In the genomic region with DNA sequence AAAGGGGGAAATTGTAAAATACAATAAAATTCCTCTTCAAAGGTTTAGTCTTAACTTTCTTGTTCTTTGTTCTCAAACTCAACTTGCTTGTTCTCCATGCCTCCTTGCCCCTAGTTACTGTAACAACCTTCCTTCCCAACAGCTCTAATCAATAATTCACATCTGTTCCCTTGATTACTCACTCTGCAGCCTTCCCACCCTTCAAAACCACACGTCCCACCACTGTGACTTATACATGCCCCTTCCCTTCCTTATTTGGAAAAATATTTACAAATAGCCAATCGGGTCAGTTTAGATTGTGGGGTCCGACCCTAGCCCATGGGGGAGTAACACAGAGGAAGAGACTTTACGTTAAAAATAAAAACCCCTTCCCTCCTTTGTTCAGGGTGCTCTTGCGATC, we compare ENCODE assay signal across 8 cellular contexts. TPM values are rescaled to one million over a fixed set of nuclear protein-coding genes. Genes with fewer than 3 reads are reported as not detected.
DNase-seq lines count a peak whose midpoint lies in the region; ATAC-seq, FAIRE-seq and TF ChIP-seq lines count a peak whose summit lies in the region.

No MANE protein-coding gene starts in this region.

- no peaks in the 10 kb centered on the region for H3K36me3 ChIP-seq in lower lobe of right lung

- peaks cover 34% of the 10 kb centered on the region for H3K9me3 ChIP-seq in lower lobe of right lung

- no peak for FAIRE-seq in urothelium cell line (lab: Jason Lieb, UNC)

- H3K27ac Mint-ChIP-seq in activated CD8-positive, alpha-beta memory T cell treated with anti-CD3 and anti-CD28 coated beads, Interleukin-2, amount 10 ng/mL, durations not matched to agents 7 days and 5 days: peak overlapping the region; percentile 97
- H3K27ac Mint-ChIP-seq in brain: peak overlapping the region; percentile 97 to 99 (median 98)

- TF ChIP-seq CTCF in brain (conservative IDR thresholded peaks at IDR 0.05) (no peak), lower lobe of right lung (IDR thresholded peaks at IDR 0.05) (no peak)

- peaks cover 43% of the 10 kb centered on the region for H3K9me3 Mint-ChIP-seq in activated CD8-positive, alpha-beta memory T cell treated with anti-CD3 and anti-CD28 coated beads, Interleukin-2, amount 10 ng/mL, durations not matched to agents 7 days and 5 days (ENCODE audit: low read depth)
- H3K9me3 Mint-ChIP-seq in brain: peaks cover 64 to 94% (median 81%) of the 10 kb centered on the region in 5 experiments

- CTCF ChIA-PET in activated CD8-positive, alpha-beta memory T cell treated with anti-CD3 and anti-CD28 coated beads, Interleukin-2, amount 10 ng/mL, durations not matched to agents 7 days and 5 days (lab: Charles Lee): interaction anchor here (2.5 kb wide), 1 partner anchor 34 kb away, joined by 16 read pairs; a partner anchor contains a TSS

- H3K27me3 Mint-ChIP-seq in activated CD8-positive, alpha-beta memory T cell treated with anti-CD3 and anti-CD28 coated beads, Interleukin-2, amount 10 ng/mL, durations not matched to agents 7 days and 5 days: no peaks in the 10 kb centered on the region
- H3K27me3 Mint-ChIP-seq in brain: peaks cover 10% of the 10 kb centered on the region

- H3K27ac ChIP-seq in lower lobe of right lung: peak overlapping the region; percentile 72

- peak overlapping the region; percentile 88 for H3K4me3 Mint-ChIP-seq in activated CD8-positive, alpha-beta memory T cell treated with anti-CD3 and anti-CD28 coated beads, Interleukin-2, amount 10 ng/mL, durations not matched to agents 7 days and 5 days
- peak overlapping the region; percentile 94 to 98 (median 97) for H3K4me3 Mint-ChIP-seq in brain

- H3K4me3 ChIP-seq in lower lobe of right lung: peak overlapping the region; percentile 76

- peaks cover 12% of the 10 kb centered on the region for H3K4me1 ChIP-seq in lower lobe of right lung

- H3K27me3 ChIP-seq in lower lobe of right lung (ENCODE audit: low read depth): no peaks in the 10 kb centered on the region

- peaks cover 76% of the 10 kb centered on the region for H3K36me3 Mint-ChIP-seq in activated CD8-positive, alpha-beta memory T cell treated with anti-CD3 and anti-CD28 coated beads, Interleukin-2, amount 10 ng/mL, durations not matched to agents 7 days and 5 days
- H3K36me3 Mint-ChIP-seq in brain: peaks cover 90% of the 10 kb centered on the region

- DNase-seq in activated CD8-positive, alpha-beta memory T cell treated with anti-CD3 and anti-CD28 coated beads, Interleukin-2, amount 10 ng/mL, durations not matched to agents 7 days and 5 days: peak; percentile 53
- no peak for DNase-seq in activated CD8-positive, alpha-beta memory T cell treated with anti-CD3 and anti-CD28 coated beads, Interleukin-2, amount 50 U/mL, for 48 hours
- DNase-seq in NCI-H69 (lab: John Stamatoyannopoulos, UW): peak; percentile 68
- no peak for DNase-seq in lower lobe of right lung
- peak; percentile 0 for DNase-seq in urothelium cell line (ENCODE audit: low spot score)
- DNase-seq in midbrain (lab: John Stamatoyannopoulos, UW): no peak
- no peak for DNase-seq in SKM-1 treated with dmso at 0.1 percent for 144 hours (lab: John Stamatoyannopoulos, UW; ENCODE audit: unreplicated experiment)

- intact Hi-C loops in lower lobe of right lung (cut with DNase I): no loop called here

- peaks cover 24% of the 10 kb centered on the region for H3K4me1 Mint-ChIP-seq in activated CD8-positive, alpha-beta memory T cell treated with anti-CD3 and anti-CD28 coated beads, Interleukin-2, amount 10 ng/mL, durations not matched to agents 7 days and 5 days
- peaks cover 44% of the 10 kb centered on the region for H3K4me1 Mint-ChIP-seq in brain

- ATAC-seq in activated CD8-positive, alpha-beta memory T cell treated with anti-CD3 and anti-CD28 coated beads, Interleukin-2, amount 10 ng/mL, durations not matched to agents 7 days and 5 days: peak; percentile 2
- ATAC-seq in lower lobe of right lung: peak in 1 of 2 donors; percentile 1

RNA-seq across cellular contexts. Expression of a gene that starts 0.6 kb away (rescaled TPM):
- 10 to 100 TPM; 10.8 to 18.6 TPM for total RNA-seq in activated CD8-positive, alpha-beta memory T cell treated with anti-CD3 and anti-CD28 coated beads, Interleukin-2, amount 10 ng/mL, durations not matched to agents 7 days and 5 days
- 6.9 TPM for polyA plus RNA-seq in brain (ENCODE audit: insufficient read depth, low read depth, low replicate concordance)
- total RNA-seq in lower lobe of right lung: 3.7 TPM

RNA-seq across cellular contexts. Expression of a gene that starts 34.4 kb away (rescaled TPM):
- total RNA-seq in activated CD8-positive, alpha-beta memory T cell treated with anti-CD3 and anti-CD28 coated beads, Interleukin-2, amount 10 ng/mL, durations not matched to agents 7 days and 5 days: 10 to 100 TPM; 19.9 to 20.2 TPM
- polyA plus RNA-seq in brain (ENCODE audit: insufficient read depth, low read depth, low replicate concordance): 9.6 TPM
- 10.4 TPM for total RNA-seq in lower lobe of right lung

Comparison
In these comparisons a context has a peak if more than half of its experiments do, and no peak if none do; other contexts are left out.
1. DNase-seq: peak in activated CD8-positive, alpha-beta memory T cell treated with anti-CD3 and anti-CD28 coated beads, Interleukin-2, amount 10 ng/mL, durations not matched to agents 7 days and 5 days (single experiment), NCI-H69 (single experiment) and urothelium cell line (single experiment); none in activated CD8-positive, alpha-beta memory T cell treated with anti-CD3 and anti-CD28 coated beads, Interleukin-2, amount 50 U/mL, for 48 hours (single experiment), lower lobe of right lung (single experiment), midbrain (single experiment) and SKM-1 treated with dmso at 0.1 percent for 144 hours (single experiment).